9 cellular contexts compared by ENCODE assay signal in genomic region chr15:65423977-65424679, GRCh38. TPM values are rescaled to one million over a fixed set of nuclear protein-coding genes. Genes with fewer than 3 reads are reported as not detected.
DNase-seq lines count a peak whose midpoint lies in the region; ATAC-seq and TF ChIP-seq lines count a peak whose summit lies in the region.
"Had no signal": no experiment of that assay in that cellular context is flagged by ENCODE, and none has a peak within 500 bp of the region (broad histone marks: within the 10 kb centered on the region; RNA-seq: fewer than 3 reads in every experiment).

No MANE protein-coding gene starts in this region.

- H3K23ac ChIP-seq in mesendoderm (ENCODE audit: low read length), result no peak overlapping the region

- peaks cover 4 to 19% (median 12%) of the 10 kb centered on the region in 4 donors for H3K4me1 Mint-ChIP-seq in CD4-positive, CD25-positive, alpha-beta regulatory T cell
- H3K4me1 Mint-ChIP-seq in GM23338, result peaks cover 49% of the 10 kb centered on the region
- H3K4me1 Mint-ChIP-seq in activated T-helper 1 cell treated with anti-CD3 and anti-CD28 coated beads, Interleukin-12 subunit alpha, Interleukin-12 subunit beta, Interleukin-2, Interleukin-4 antibody, amounts not matched to agents 30 ng/mL and 10 ng/mL and 1 ng/mL, durations not matched to agents 14 hours and 24 hours and 36 hours (ENCODE audit: low read depth), result peaks cover 14% of the 10 kb centered on the region

- peaks cover 26% of the 10 kb centered on the region for H3K27me3 ChIP-seq in CD4-positive, CD25-positive, alpha-beta regulatory T cell (ENCODE audit: control insufficient read depth, insufficient read depth, low read length)
- H3K27me3 ChIP-seq in GM23338 (ENCODE audit: insufficient read depth) (peaks cover 34% of the 10 kb centered on the region), mesendoderm (ENCODE audit: insufficient read depth, low read length, poor library complexity) (no peaks in the 10 kb centered on the region)

- H4K8ac ChIP-seq in mesendoderm (ENCODE audit: low read depth, low read length), result no peak overlapping the region

- peaks cover 21% of the 10 kb centered on the region for H3F3A ChIP-seq in GM23338 (replicated peaks; ENCODE audit: low read depth)

- H2AK5ac ChIP-seq in mesendoderm (ENCODE audit: low read length), result no peak overlapping the region

- no peak for ATAC-seq in CD4-positive, CD25-positive, alpha-beta regulatory T cell (ENCODE audit: low read depth in 2 of 2)
- ATAC-seq in GM23338 (no peak), GM21737 (IDR thresholded peaks at IDR 0.05; ENCODE audit: unreplicated experiment) (no peak), HG03280 (IDR thresholded peaks at IDR 0.05; ENCODE audit: unreplicated experiment) (no peak)

- H3K9me2 ChIP-seq in GM23338 (ENCODE audit: insufficient read depth), result no peaks in the 10 kb centered on the region

- no peak overlapping the region for H3K18ac ChIP-seq in mesendoderm (ENCODE audit: low read length)

- peak in 1 of 3 donors; percentile 11 for DNase-seq in CD4-positive, CD25-positive, alpha-beta regulatory T cell
- DNase-seq in GM23338 (ENCODE audit: low spot score), result peak; percentile 46
- DNase-seq in activated T-helper 1 cell treated with anti-CD3 and anti-CD28 coated beads, Interleukin-12 subunit alpha, Interleukin-12 subunit beta, Interleukin-2, Interleukin-4 antibody, amounts not matched to agents 30 ng/mL and 10 ng/mL and 1 ng/mL, durations not matched to agents 14 hours and 24 hours and 36 hours (ENCODE audit: low spot score), result no peak
- peak; percentile 57 for DNase-seq in mesendoderm
- no peak for DNase-seq in stimulated activated CD4-positive, alpha-beta T cell treated with anti-CD3 and anti-CD28 coated beads, Interleukin-2, amount 100 ng/mL, for 48 hours
- no peak for DNase-seq in amniotic stem cell (lab: John Stamatoyannopoulos, UW)
- DNase-seq: activated CD4-positive, CD25-positive, alpha-beta regulatory T cell treated with anti-CD3 and anti-CD28 coated beads, Interleukin-2, amount 50 U/mL, for 72 hours had no signal

- H3K9me3 Mint-ChIP-seq in CD4-positive, CD25-positive, alpha-beta regulatory T cell, result peaks cover 0 to 4% (median 0%) of the 10 kb centered on the region in 7 donors
- H3K9me3 Mint-ChIP-seq in GM23338, result peaks cover 2% of the 10 kb centered on the region; the same call in 1 of the 3 replicates
- H3K9me3 Mint-ChIP-seq in activated T-helper 1 cell treated with anti-CD3 and anti-CD28 coated beads, Interleukin-12 subunit alpha, Interleukin-12 subunit beta, Interleukin-2, Interleukin-4 antibody, amounts not matched to agents 30 ng/mL and 10 ng/mL and 1 ng/mL, durations not matched to agents 14 hours and 24 hours and 36 hours, result no peaks in the 10 kb centered on the region

- H3K9me3 ChIP-seq in CD4-positive, CD25-positive, alpha-beta regulatory T cell (ENCODE audit: control insufficient read depth in 2 of 2, low read length in 2 of 2), result no peaks in the 10 kb centered on the region

- no peak overlapping the region for H3K27ac Mint-ChIP-seq in CD4-positive, CD25-positive, alpha-beta regulatory T cell
- no peak overlapping the region for H3K27ac Mint-ChIP-seq in GM23338
- no peak overlapping the region for H3K27ac Mint-ChIP-seq in activated T-helper 1 cell treated with anti-CD3 and anti-CD28 coated beads, Interleukin-12 subunit alpha, Interleukin-12 subunit beta, Interleukin-2, Interleukin-4 antibody, amounts not matched to agents 30 ng/mL and 10 ng/mL and 1 ng/mL, durations not matched to agents 14 hours and 24 hours and 36 hours

- no peak overlapping the region for H3K4me3 ChIP-seq in CD4-positive, CD25-positive, alpha-beta regulatory T cell (ENCODE audit: low read depth, low read length)
- peak overlapping the region; percentile 84; the same call in 1 of the 2 replicates for H3K4me3 ChIP-seq in GM23338
- no peak overlapping the region for H3K4me3 ChIP-seq in mesendoderm (ENCODE audit: low read length)

- no peak overlapping the region for H3K56ac ChIP-seq in mesendoderm (ENCODE audit: low read length)

- H3K4me1 ChIP-seq in CD4-positive, CD25-positive, alpha-beta regulatory T cell (ENCODE audit: control insufficient read depth, insufficient read depth, low read length, poor library complexity, severe bottlenecking), result peaks cover 12% of the 10 kb centered on the region
- H3K4me1 ChIP-seq in GM23338 (ENCODE audit: insufficient read depth) (peaks cover 25% of the 10 kb centered on the region), mesendoderm (ENCODE audit: control insufficient read depth, low read depth, low read length) (peaks cover 14% of the 10 kb centered on the region)

- H3K27ac ChIP-seq in CD4-positive, CD25-positive, alpha-beta regulatory T cell (ENCODE audit: insufficient read depth, low read length, poor library complexity, severe bottlenecking), result no peak overlapping the region
- H3K27ac ChIP-seq in GM23338 (ENCODE audit: low read depth), result no peak overlapping the region
- no peak overlapping the region for H3K27ac ChIP-seq in mesendoderm (ENCODE audit: low read depth, low read length)

- peaks cover 4% of the 10 kb centered on the region for H3K36me3 Mint-ChIP-seq in CD4-positive, CD25-positive, alpha-beta regulatory T cell
- peaks cover 10% of the 10 kb centered on the region for H3K36me3 Mint-ChIP-seq in GM23338 (ENCODE audit: low read depth)
- H3K36me3 Mint-ChIP-seq in activated T-helper 1 cell treated with anti-CD3 and anti-CD28 coated beads, Interleukin-12 subunit alpha, Interleukin-12 subunit beta, Interleukin-2, Interleukin-4 antibody, amounts not matched to agents 30 ng/mL and 10 ng/mL and 1 ng/mL, durations not matched to agents 14 hours and 24 hours and 36 hours (ENCODE audit: low read depth), result peaks cover 5% of the 10 kb centered on the region

- no peak overlapping the region for H3K4ac ChIP-seq in mesendoderm (ENCODE audit: low read depth, low read length)

- no peak overlapping the region for H3K9ac ChIP-seq in mesendoderm (ENCODE audit: low read length)

- H3K27me3 Mint-ChIP-seq in CD4-positive, CD25-positive, alpha-beta regulatory T cell, result peaks cover 67% of the 10 kb centered on the region
- H3K27me3 Mint-ChIP-seq in GM23338 (ENCODE audit: insufficient read depth, low read depth, poor library complexity), result peaks cover 31% of the 10 kb centered on the region
- peaks cover 60% of the 10 kb centered on the region for H3K27me3 Mint-ChIP-seq in activated T-helper 1 cell treated with anti-CD3 and anti-CD28 coated beads, Interleukin-12 subunit alpha, Interleukin-12 subunit beta, Interleukin-2, Interleukin-4 antibody, amounts not matched to agents 30 ng/mL and 10 ng/mL and 1 ng/mL, durations not matched to agents 14 hours and 24 hours and 36 hours (ENCODE audit: insufficient read depth)

- no peak overlapping the region for H2BK5ac ChIP-seq in mesendoderm (ENCODE audit: low read length)

- no peak overlapping the region for H2BK120ac ChIP-seq in mesendoderm (ENCODE audit: low read depth, low read length)

- peaks cover 6% of the 10 kb centered on the region; the same call in 1 of the 2 replicates for H3K79me2 ChIP-seq in GM23338 (replicated peaks; ENCODE audit: insufficient read depth)
- no peaks in the 10 kb centered on the region for H3K79me2 ChIP-seq in mesendoderm (ENCODE audit: control insufficient read depth, insufficient read depth, low read length)

- H3K4me2 ChIP-seq in GM23338 (peak overlapping the region; percentile 98), mesendoderm (ENCODE audit: low read length) (no peak overlapping the region)

- H2AFZ ChIP-seq in GM23338, result no peak overlapping the region

- H3K36me3 ChIP-seq in CD4-positive, CD25-positive, alpha-beta regulatory T cell (ENCODE audit: control insufficient read depth, insufficient read depth, low read length), result no peaks in the 10 kb centered on the region
- H3K36me3 ChIP-seq in GM23338 (ENCODE audit: insufficient read depth) (no peaks in the 10 kb centered on the region), mesendoderm (ENCODE audit: control insufficient read depth, insufficient read depth, low read length) (no peaks in the 10 kb centered on the region)

- H3K79me1 ChIP-seq in mesendoderm (ENCODE audit: low read length), result no peaks in the 10 kb centered on the region

- H4K5ac ChIP-seq in mesendoderm (ENCODE audit: low read length), result no peak overlapping the region

- WGBS in mesendoderm (ENCODE audit: extremely low coverage, insufficient coverage, low lambda C conversion rate), result no CpG with 5 or more reads among the region's 9 CpGs

- no peaks in the 10 kb centered on the region for H4K20me1 ChIP-seq in GM23338 (replicated peaks; ENCODE audit: insufficient read depth)

- intact Hi-C loops in activated T-helper 1 cell treated with anti-CD3 and anti-CD28 coated beads, Interleukin-12 subunit alpha, Interleukin-12 subunit beta, Interleukin-2, Interleukin-4 antibody, amounts not matched to agents 30 ng/mL and 10 ng/mL and 1 ng/mL, durations not matched to agents 14 hours and 24 hours and 36 hours (cut with micrococcal nuclease), result no loop called here

- no peak overlapping the region for H2BK15ac ChIP-seq in mesendoderm (replicated peaks; ENCODE audit: low read depth)

- no peak for TF ChIP-seq CTCF in GM23338 (conservative IDR thresholded peaks at IDR 0.05; ENCODE audit: low read depth in 2 of 2)

- peak overlapping the region in 3 of 4 donors; percentile 63 to 81 (median 80) for H3K4me3 Mint-ChIP-seq in CD4-positive, CD25-positive, alpha-beta regulatory T cell
- H3K4me3 Mint-ChIP-seq in GM23338, result peak overlapping the region; percentile 91
- H3K4me3 Mint-ChIP-seq in activated T-helper 1 cell treated with anti-CD3 and anti-CD28 coated beads, Interleukin-12 subunit alpha, Interleukin-12 subunit beta, Interleukin-2, Interleukin-4 antibody, amounts not matched to agents 30 ng/mL and 10 ng/mL and 1 ng/mL, durations not matched to agents 14 hours and 24 hours and 36 hours, result peak overlapping the region; percentile 32

RNA-seq across cellular contexts. Expression of gene IGDCC4, which starts 1.4 kb away (rescaled TPM):
- total RNA-seq in CD4-positive, CD25-positive, alpha-beta regulatory T cell, result 0.10 TPM
- polyA plus RNA-seq in CD4-positive, CD25-positive, alpha-beta regulatory T cell, result under 1 TPM in 1 of 4 donors, not detected in 3; 0.26 TPM
- total RNA-seq in GM23338 (2014; rRNA removed; shearing (Covaris generic)), result 8.4 and 9.6 TPM in 2 replicates
- 7.2 and 7.5 TPM in 2 replicates for polyA plus RNA-seq in GM23338 (2016; fragmentation: Nextera tagmentation; extraction: Ambion mirVana)
- 0.37 and 0.52 TPM in 2 replicates for total RNA-seq in activated T-helper 1 cell treated with anti-CD3 and anti-CD28 coated beads, Interleukin-12 subunit alpha, Interleukin-12 subunit beta, Interleukin-2, Interleukin-4 antibody, amounts not matched to agents 30 ng/mL and 10 ng/mL and 1 ng/mL, durations not matched to agents 14 hours and 24 hours and 36 hours
- polyA plus RNA-seq in mesendoderm (2013, experiment 1 of 2), result 1.7 TPM
- 1.8 TPM for polyA plus RNA-seq in mesendoderm (2013, experiment 2 of 2)

RNA-seq across cellular contexts. Expression of gene IGDCC3, which starts 46.3 kb away (rescaled TPM):
- not detected for total RNA-seq in CD4-positive, CD25-positive, alpha-beta regulatory T cell
- not detected for polyA plus RNA-seq in CD4-positive, CD25-positive, alpha-beta regulatory T cell
- 26.3 and 30.7 TPM in 2 replicates for total RNA-seq in GM23338 (2014; rRNA removed; shearing (Covaris generic))
- polyA plus RNA-seq in GM23338 (2016; fragmentation: Nextera tagmentation; extraction: Ambion mirVana), result 15.3 and 16.4 TPM in 2 replicates
- total RNA-seq in activated T-helper 1 cell treated with anti-CD3 and anti-CD28 coated beads, Interleukin-12 subunit alpha, Interleukin-12 subunit beta, Interleukin-2, Interleukin-4 antibody, amounts not matched to agents 30 ng/mL and 10 ng/mL and 1 ng/mL, durations not matched to agents 14 hours and 24 hours and 36 hours, result not detected in 2 replicates
- polyA plus RNA-seq in mesendoderm (2013, experiment 1 of 2), result 44.0 TPM
- polyA plus RNA-seq in mesendoderm (2013, experiment 2 of 2), result 43.7 TPM

Comparison
In these comparisons a context has a peak if more than half of its experiments do, and no peak if none do; other contexts are left out.
1. DNase-seq: peak in GM23338 (single experiment) and mesendoderm (single experiment); none in activated T-helper 1 cell treated with anti-CD3 and anti-CD28 coated beads, Interleukin-12 subunit alpha, Interleukin-12 subunit beta, Interleukin-2, Interleukin-4 antibody, amounts not matched to agents 30 ng/mL and 10 ng/mL and 1 ng/mL, durations not matched to agents 14 hours and 24 hours and 36 hours (single experiment), stimulated activated CD4-positive, alpha-beta T cell treated with anti-CD3 and anti-CD28 coated beads, Interleukin-2, amount 100 ng/mL, for 48 hours (0 of 2) and amniotic stem cell (single experiment).
2. H3K4me3 Mint-ChIP-seq: peak in every context shown above with its lines; median percentile 91 in GM23338; 80 in CD4-positive, CD25-positive, alpha-beta regulatory T cell; 32 in activated T-helper 1 cell treated with anti-CD3 and anti-CD28 coated beads, Interleukin-12 subunit alpha, Interleukin-12 subunit beta, Interleukin-2, Interleukin-4 antibody, amounts not matched to agents 30 ng/mL and 10 ng/mL and 1 ng/mL, durations not matched to agents 14 hours and 24 hours and 36 hours.
3. RNA of gene IGDCC3, which starts 46.3 kb away (total RNA-seq): 26.3 to 30.7 TPM in GM23338; not detected in CD4-positive, CD25-positive, alpha-beta regulatory T cell (single experiment) and not detected in activated T-helper 1 cell treated with anti-CD3 and anti-CD28 coated beads, Interleukin-12 subunit alpha, Interleukin-12 subunit beta, Interleukin-2, Interleukin-4 antibody, amounts not matched to agents 30 ng/mL and 10 ng/mL and 1 ng/mL, durations not matched to agents 14 hours and 24 hours and 36 hours; every median in the first group is over 10 times any median in the second.